In the genomic region with DNA sequence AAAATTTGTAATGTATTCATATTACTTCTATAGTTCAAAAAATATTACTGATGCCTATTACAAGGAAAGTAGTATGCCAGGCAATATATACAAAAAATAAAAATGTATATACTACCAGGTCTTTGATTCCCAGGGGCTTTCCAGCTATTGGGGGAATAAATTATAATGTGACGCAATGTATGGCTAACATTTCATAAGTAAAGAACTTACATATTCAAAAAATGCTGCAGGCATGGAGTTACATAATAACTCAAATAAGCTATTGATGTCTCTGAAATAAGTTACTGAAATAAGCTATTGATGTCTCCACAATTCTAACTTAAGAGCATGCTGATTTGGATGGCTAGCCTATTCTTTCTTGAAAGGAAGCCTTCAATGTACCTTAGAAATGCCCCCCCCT, we compare ENCODE assay signal across 33 cellular contexts.
"Had no signal": no experiment of that assay in that cellular context is flagged by ENCODE, and none has a peak within 500 bp of the region (broad histone marks: within the 10 kb centered on the region; RNA-seq: fewer than 3 reads in every experiment).

No MANE protein-coding gene starts in this region.

- H3K27ac ChIP-seq: ascending aorta, cardiac muscle cell, colonic mucosa, VCaP had no signal

- H3K4me1 ChIP-seq: ascending aorta, colonic mucosa had no signal

- H3K27me3 ChIP-seq: ascending aorta, cardiac muscle cell, colonic mucosa had no signal

- FAIRE-seq: bronchial epithelial cell, TTC549 had no signal

- DNase-seq: activated B cell treated with CpG ODN at 0.5 μM for 24 hours; activated CD4-positive, alpha-beta memory T cell treated with anti-CD3 and anti-CD28 coated beads for 36 hours; activated CD4-positive, alpha-beta T cell treated with anti-CD3 and anti-CD28 coated beads for 4 hours; activated CD4-positive, alpha-beta T cell treated with anti-CD3 and anti-CD28 coated beads, Interleukin-2, amount 10 ng/mL, durations not matched to agents 24 days and 14 days; activated CD4-positive, alpha-beta T cell treated with anti-CD3 and anti-CD28 coated beads, Interleukin-2, amount 50 U/mL, for 1 hour; activated CD4-positive, alpha-beta T cell treated with anti-CD3 and anti-CD28 coated beads, Interleukin-2, amount 50 U/mL, for 4 hours; activated CD4-positive, CD25-positive, alpha-beta regulatory T cell treated with anti-CD3 and anti-CD28 coated beads, Interleukin-2, amount 50 U/mL, for 72 hours; activated CD8-positive, alpha-beta memory T cell treated with anti-CD3 and anti-CD28 coated beads, Interleukin-2, amount 50 U/mL, for 4 hours; activated CD8-positive, alpha-beta T cell treated with anti-CD3 and anti-CD28 coated beads for 36 hours; activated effector memory CD4-positive, alpha-beta T cell treated with anti-CD3 and anti-CD28 coated beads, Interleukin-2, amount 50 U/mL, for 16 hours; activated gamma-delta T cell treated with Interleukin-2 at 50 U/mL for 16 hours; activated naive CD4-positive, alpha-beta T cell; activated naive CD4-positive, alpha-beta T cell treated with anti-CD3 and anti-CD28 coated beads for 36 hours; activated naive CD4-positive, alpha-beta T cell treated with anti-CD3 and anti-CD28 coated beads, Interleukin-2, amount 50 U/mL, for 16 hours; activated naive CD8-positive, alpha-beta T cell treated with anti-CD3 and anti-CD28 coated beads for 36 hours; activated T-cell treated with anti-CD3 and anti-CD28 coated beads for 4 hours; activated T-cell treated with anti-CD3 and anti-CD28 coated beads, Interleukin-2, amount 50 U/mL, for 1 hour; activated T-cell treated with anti-CD3 and anti-CD28 coated beads, Interleukin-2, amount 50 U/mL, for 4 hours; activated T-cell treated with anti-CD3 and anti-CD28 coated beads, Interleukin-2, amount 50 U/mL, for 72 hours; amygdala; anterior cingulate cortex; caudate nucleus; cerebellar nuclear complex; colonic mucosa; T-helper 2 cell; T-helper 9 cell had no signal

- H3K4me3 ChIP-seq: ascending aorta, cardiac muscle cell, colonic mucosa had no signal

- H3K9me3 ChIP-seq: ascending aorta, colonic mucosa had no signal

- ATAC-seq: activated CD8-positive, alpha-beta T cell treated with anti-CD3 and anti-CD28 coated beads for 36 hours; activated naive CD4-positive, alpha-beta T cell treated with anti-CD3 and anti-CD28 coated beads, Interleukin-2, amount 50 U/mL, for 72 hours; activated T-cell treated with anti-CD3 and anti-CD28 coated beads, Interleukin-2, amount 50 U/mL, for 4 hours; activated T-cell treated with anti-CD3 and anti-CD28 coated beads, Interleukin-2, amount 50 U/mL, for 72 hours; activated T-helper 17 cell treated with anti-CD3 and anti-CD28 coated beads, Interleukin-2, amount 50 U/mL, for 72 hours had no signal
